Comparison of ENCODE assay signal across 27 cellular contexts in the genomic region with DNA sequence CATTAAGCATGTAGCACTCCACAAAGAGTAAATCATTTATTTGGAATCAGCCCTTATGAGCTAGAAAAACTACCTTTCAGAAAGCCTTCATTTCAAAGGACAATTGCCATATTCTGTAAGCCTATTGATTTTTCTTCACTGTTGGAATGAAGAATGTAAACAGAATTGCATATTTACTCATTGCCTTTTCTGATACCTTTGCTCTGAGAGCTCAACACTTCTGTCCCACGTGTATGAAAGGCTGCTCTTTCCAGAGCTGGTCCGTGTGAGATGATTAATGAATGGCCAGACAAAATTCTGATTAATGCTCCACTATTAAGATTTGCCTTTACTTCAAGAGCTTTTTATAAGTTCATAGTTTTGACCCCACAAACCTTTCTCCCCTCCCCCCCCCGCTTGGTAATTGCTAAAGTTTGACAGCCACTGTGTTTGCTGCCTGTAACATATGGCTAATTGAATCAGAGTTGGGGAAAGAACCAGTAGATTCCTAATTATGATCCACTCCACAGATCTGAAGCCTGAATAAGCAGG.
DNase-seq lines count a peak whose midpoint lies in the region; FAIRE-seq and TF ChIP-seq lines count a peak whose summit lies in the region.
"Had no signal": no experiment of that assay in that cellular context is flagged by ENCODE, and none has a peak within 500 bp of the region (broad histone marks: within the 10 kb centered on the region; RNA-seq: fewer than 3 reads in every experiment).

No MANE protein-coding gene starts in this region.

- H3K4me1 Mint-ChIP-seq in brain = peaks cover 35% of the 10 kb centered on the region
- H3K4me1 Mint-ChIP-seq: stimulated activated naive CD8-positive, alpha-beta T cell treated with anti-CD3 and anti-CD28 coated beads, Interleukin-15, amount 100 ng/mL, for 72 hours had no signal

- H3K18ac ChIP-seq in mesenchymal stem cell (ENCODE audit: low read depth in 1 of 2, low read length in 2 of 2) = no peak overlapping the region

- H4K8ac ChIP-seq in mesenchymal stem cell (ENCODE audit: low read length) = no peak overlapping the region

- TF ChIP-seq CTCF in brain (conservative IDR thresholded peaks at IDR 0.05) (no peak), GM13977 (IDR thresholded peaks at IDR 0.05; ENCODE audit: extremely low read depth, insufficient read depth, missing control alignments) (no peak)

- no peak overlapping the region for H2BK12ac ChIP-seq in mesenchymal stem cell (ENCODE audit: low read length in 2 of 2)

- H3K27ac Mint-ChIP-seq in brain = peak overlapping the region; percentile 28 to 65 (median 47)
- H3K27ac Mint-ChIP-seq: activated CD4-positive, alpha-beta memory T cell treated with anti-CD3 and anti-CD28 coated beads for 36 hours; activated naive CD8-positive, alpha-beta T cell; CD8-positive, alpha-beta T cell; H9; mesothelial cell of epicardium; natural killer cell; stimulated activated naive CD8-positive, alpha-beta T cell treated with anti-CD3 and anti-CD28 coated beads, Interleukin-15, amount 100 ng/mL, for 72 hours had no signal

- H3K4me3 ChIP-seq in mesenchymal stem cell (ENCODE audit: insufficient read depth in 1 of 2, low read depth in 1 of 2, low read length in 2 of 2) = no peak overlapping the region
- H3K4me3 ChIP-seq in small intestine (ENCODE audit: low read depth in 1 of 2, low read length in 2 of 2) = no peak overlapping the region
- H3K4me3 ChIP-seq: dorsolateral prefrontal cortex, transverse colon had no signal

- in situ Hi-C loops in GM13977 (cut with MboI; ENCODE audit: low pct_unique_long_range_greater_than_20kb, low sequenced_read_pairs, unreplicated experiment) = loop anchor here (25.0 kb wide), 1 partner anchor 104 kb away; no protein-coding TSS in a partner anchor

- H3K23ac ChIP-seq in mesenchymal stem cell (ENCODE audit: low read length in 2 of 2) = no peak overlapping the region

- H3K36me3 Mint-ChIP-seq in brain = no peaks in the 10 kb centered on the region
- H3K36me3 Mint-ChIP-seq: activated CD4-positive, alpha-beta memory T cell treated with anti-CD3 and anti-CD28 coated beads for 36 hours; activated naive CD8-positive, alpha-beta T cell; CD8-positive, alpha-beta T cell; mesothelial cell of epicardium; natural killer cell had no signal

- H3K4ac ChIP-seq in mesenchymal stem cell (ENCODE audit: low read depth in 1 of 2, low read length in 2 of 2) = no peak overlapping the region

- peak overlapping the region in 4 of 5 experiments; percentile 5 to 65 (median 30) for H3K4me3 Mint-ChIP-seq in brain
- H3K4me3 Mint-ChIP-seq: activated CD4-positive, alpha-beta memory T cell treated with anti-CD3 and anti-CD28 coated beads for 36 hours; activated naive CD8-positive, alpha-beta T cell; CD8-positive, alpha-beta T cell; H9; mesothelial cell of epicardium; natural killer cell; stimulated activated naive CD8-positive, alpha-beta T cell treated with anti-CD3 and anti-CD28 coated beads, Interleukin-15, amount 100 ng/mL, for 72 hours had no signal

- no peak overlapping the region for H3K9ac ChIP-seq in mesenchymal stem cell (ENCODE audit: low read length)

- H2BK15ac ChIP-seq in mesenchymal stem cell (ENCODE audit: low read depth, poor library complexity, severe bottlenecking) = no peak overlapping the region

- no peaks in the 10 kb centered on the region for H3K9me3 ChIP-seq in mesenchymal stem cell (ENCODE audit: control insufficient read depth, low read length)
- no peaks in the 10 kb centered on the region for H3K9me3 ChIP-seq in small intestine (ENCODE audit: control insufficient read depth, low read depth)
- H3K9me3 ChIP-seq: transverse colon had no signal

- H2BK120ac ChIP-seq in mesenchymal stem cell (ENCODE audit: low read depth, low read length) = no peak overlapping the region

- H3K9me3 Mint-ChIP-seq in brain = peaks cover 0 to 7% (median 0%) of the 10 kb centered on the region in 5 experiments
- H3K9me3 Mint-ChIP-seq: activated CD4-positive, alpha-beta memory T cell treated with anti-CD3 and anti-CD28 coated beads for 36 hours; CD8-positive, alpha-beta T cell; H9; mesothelial cell of epicardium; natural killer cell; stimulated activated naive CD8-positive, alpha-beta T cell treated with anti-CD3 and anti-CD28 coated beads, Interleukin-15, amount 100 ng/mL, for 72 hours had no signal

- no peak overlapping the region for H3K4me2 ChIP-seq in mesenchymal stem cell (ENCODE audit: low read length, poor library complexity, severe bottlenecking)

- no peak overlapping the region for H4K91ac ChIP-seq in mesenchymal stem cell (ENCODE audit: low read length)

- H3K14ac ChIP-seq in mesenchymal stem cell (ENCODE audit: low read length in 2 of 2) = no peak overlapping the region

- 25% methylated on average over 2 of the region's 3 CpGs for WGBS in mesenchymal stem cell
- WGBS in small intestine, 3 donors = 14 to 40% (median 28%) methylated on average over 3 of the region's 3 CpGs

- H3K27me3 Mint-ChIP-seq in brain = peaks cover 5% of the 10 kb centered on the region

- H2BK5ac ChIP-seq in mesenchymal stem cell (ENCODE audit: low read depth, low read length, poor library complexity, severe bottlenecking) = no peak overlapping the region

- H3K36me3 ChIP-seq in mesenchymal stem cell (ENCODE audit: control insufficient read depth in 1 of 2, insufficient read depth in 2 of 2, low read depth in 1 of 2, low read length in 2 of 2) (no peaks in the 10 kb centered on the region), small intestine (ENCODE audit: control insufficient read depth in 2 of 2, insufficient read depth in 2 of 2, low read length in 2 of 2) (no peaks in the 10 kb centered on the region)
- H3K36me3 ChIP-seq: transverse colon had no signal

- H3K4me1 ChIP-seq in mesenchymal stem cell (ENCODE audit: control insufficient read depth, insufficient read depth, low read depth, low read length) = peaks cover 1% of the 10 kb centered on the region
- no peaks in the 10 kb centered on the region for H3K4me1 ChIP-seq in small intestine (ENCODE audit: control insufficient read depth in 2 of 2, insufficient read depth in 1 of 2, low read depth in 1 of 2, low read length in 1 of 2)
- H3K4me1 ChIP-seq: transverse colon had no signal

- FAIRE-seq in small intestine (lab: Jason Lieb, UNC) = no peak
- FAIRE-seq: endothelial cell of umbilical vein had no signal

- H3K27me3 ChIP-seq in mesenchymal stem cell (ENCODE audit: control insufficient read depth in 1 of 2, insufficient read depth in 1 of 2, low read length in 2 of 2) = no peaks in the 10 kb centered on the region
- H3K27me3 ChIP-seq in small intestine (ENCODE audit: control insufficient read depth in 2 of 2, insufficient read depth in 2 of 2, low read length in 2 of 2) = no peaks in the 10 kb centered on the region
- H3K27me3 ChIP-seq: transverse colon had no signal

- H2AFZ ChIP-seq in mesenchymal stem cell (ENCODE audit: low read depth, low read length) = no peak overlapping the region

- H2AK5ac ChIP-seq in mesenchymal stem cell (ENCODE audit: low read length, severe bottlenecking) = no peak overlapping the region

- no peaks in the 10 kb centered on the region for H3K79me1 ChIP-seq in mesenchymal stem cell (replicated peaks; ENCODE audit: low read length, poor library complexity, severe bottlenecking)

- H3K27ac ChIP-seq in mesenchymal stem cell (ENCODE audit: low read length, poor library complexity, severe bottlenecking) (peak overlapping the region; percentile 16), small intestine (ENCODE audit: low read depth in 1 of 2, low read length in 1 of 2) (no peak overlapping the region)
- H3K27ac ChIP-seq: dorsolateral prefrontal cortex, transverse colon had no signal

- DNase-seq in NCI-H146 (lab: John Stamatoyannopoulos, UW) (peak; percentile 22), NCI-H146 treated with DMSO at 0.1 percent for 48 hours (lab: John Stamatoyannopoulos, UW; ENCODE audit: unreplicated experiment) (no peak), mesenchymal stem cell (no peak), small intestine (peak; percentile 18), NCI-H345 treated with DMSO at 0.1 percent for 48 hours (lab: John Stamatoyannopoulos, UW; ENCODE audit: unreplicated experiment) (no peak), GM13977 (ENCODE audit: low spot score) (no peak), cerebellum (ENCODE audit: low spot score) (no peak)
- DNase-seq: 8988T; activated CD4-positive, alpha-beta memory T cell treated with anti-CD3 and anti-CD28 coated beads for 36 hours; aorta; CD8-positive, alpha-beta T cell; central memory CD4-positive, alpha-beta T cell; DMS79; dorsolateral prefrontal cortex; H9; Kasumi-1; kidney glomerular epithelial cell; MV-4-11; natural killer cell; NCI-H187; posterior cingulate gyrus; stimulated activated naive CD8-positive, alpha-beta T cell treated with anti-CD3 and anti-CD28 coated beads, Interleukin-15, amount 100 ng/mL, for 72 hours; transverse colon had no signal

Comparison
In these comparisons a context has a peak if more than half of its experiments do, and no peak if none do; other contexts are left out.
1. DNase-seq: peak in NCI-H146 (single experiment) and small intestine (single experiment); none in NCI-H146 treated with DMSO at 0.1 percent for 48 hours (single experiment), mesenchymal stem cell (single experiment), NCI-H345 treated with DMSO at 0.1 percent for 48 hours (single experiment), GM13977 (single experiment) and cerebellum (single experiment).